ENCODE assay signal across 8 cellular contexts in the genomic region with DNA sequence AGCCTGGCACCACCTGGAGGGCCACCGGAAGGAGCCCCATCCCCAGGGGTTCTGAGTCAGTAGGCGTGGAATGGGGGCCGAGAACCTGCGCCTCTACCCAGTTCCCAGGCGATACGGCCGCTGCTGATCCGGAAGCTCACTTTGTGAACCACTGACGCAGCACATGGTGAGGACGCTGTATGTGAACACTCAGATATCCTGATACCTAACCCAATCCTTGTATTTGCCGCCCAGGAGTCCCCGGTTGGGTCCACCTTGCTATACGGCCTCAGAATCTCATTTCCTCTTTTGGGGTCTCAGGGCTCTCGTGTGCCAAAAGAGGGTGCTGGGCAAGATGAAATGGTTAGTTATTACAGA. TPM values are rescaled to one million over a fixed set of nuclear protein-coding genes. Genes with fewer than 3 reads are reported as not detected.
DNase-seq lines count a peak whose midpoint lies in the region; ATAC-seq and TF ChIP-seq lines count a peak whose summit lies in the region.

No MANE protein-coding gene starts in this region.

- no peaks in the 10 kb centered on the region for H3K9me3 Mint-ChIP-seq in activated naive CD4-positive, alpha-beta T cell treated with anti-CD3 and anti-CD28 coated beads for 36 hours

- H3K27me3 Mint-ChIP-seq in activated naive CD4-positive, alpha-beta T cell treated with anti-CD3 and anti-CD28 coated beads for 36 hours (ENCODE audit: low read depth) = no peaks in the 10 kb centered on the region

- H3K36me3 Mint-ChIP-seq in activated naive CD4-positive, alpha-beta T cell treated with anti-CD3 and anti-CD28 coated beads for 36 hours (ENCODE audit: low read depth) = peaks cover 21% of the 10 kb centered on the region

- no peaks in the 10 kb centered on the region for H3K27me3 ChIP-seq in right cardiac atrium (ENCODE audit: control insufficient read depth, insufficient read depth)

- peak overlapping the region; percentile 89 for H3K27ac ChIP-seq in right cardiac atrium (ENCODE audit: low read length)

- intact Hi-C loops in activated naive CD4-positive, alpha-beta T cell treated with anti-CD3 and anti-CD28 coated beads for 36 hours (cut with micrococcal nuclease) = loop anchor here (1.0 to 5.0 kb wide), 7 partner anchors 10 to 168 kb away; a partner anchor contains a TSS
- intact Hi-C loops in right cardiac atrium (cut with DNase I) = loop anchor here in 2 of 4 donors (2.0 to 10.0 kb wide), 2 partner anchors 48 to 140 kb away; a partner anchor contains a TSS

- POLR2A ChIA-PET in HEK293T (lab: Yijun Ruan, JAX) = interaction anchor here (0.6 to 3.5 kb wide), 23 partner anchors 8 to 169 kb away, joined by 3 to 29 read pairs (median 4); a partner anchor contains a TSS

- H3K4me1 ChIP-seq in right cardiac atrium (ENCODE audit: control insufficient read depth, insufficient read depth, low read length) = peaks cover 2% of the 10 kb centered on the region

- peak overlapping the region; percentile 97 for H3K4me3 Mint-ChIP-seq in activated naive CD4-positive, alpha-beta T cell treated with anti-CD3 and anti-CD28 coated beads for 36 hours

- CTCF ChIA-PET in activated naive CD4-positive, alpha-beta T cell treated with anti-CD3 and anti-CD28 coated beads for 36 hours (lab: Charles Lee) = interaction anchor here (0.8 to 4.3 kb wide), 14 partner anchors 9 to 140 kb away, joined by 3 to 54 read pairs (median 5); a partner anchor contains a TSS
- CTCF ChIA-PET in HEK293T (lab: Yijun Ruan, JAX) = interaction anchor here (0.6 to 1.0 kb wide), 3 partner anchors 13 to 124 kb away, joined by 3 to 7 read pairs (median 3); no protein-coding TSS in a partner anchor

- 42% methylated on average over 14 of the region's 14 CpGs for WGBS in right cardiac atrium

- H3K9me3 ChIP-seq in right cardiac atrium (ENCODE audit: control insufficient read depth, low read length) = no peaks in the 10 kb centered on the region

- peak; percentile 46 for DNase-seq in NCI-H82 (lab: John Stamatoyannopoulos, UW)
- no peak for DNase-seq in NCI-H82 treated with DMSO at 0.1 percent for 48 hours (lab: John Stamatoyannopoulos, UW; ENCODE audit: unreplicated experiment)
- DNase-seq in NOMO-1 (lab: John Stamatoyannopoulos, UW; ENCODE audit: unreplicated experiment in 2 of 2) = peak; percentile 68 to 82
- DNase-seq in activated naive CD4-positive, alpha-beta T cell treated with anti-CD3 and anti-CD28 coated beads for 36 hours = peak; percentile 71
- peak; percentile 47 to 75 (median 65) for DNase-seq in right cardiac atrium
- DNase-seq in stimulated activated CD4-positive, alpha-beta T cell treated with anti-CD3 and anti-CD28 coated beads, Interleukin-12 subunit alpha, Interleukin-12 subunit beta, amount 100 ng/mL, for 4 hours = peak; percentile 39
- no peak for DNase-seq in HEK293T (ENCODE audit: extremely low spot score)

- H3K27ac Mint-ChIP-seq in activated naive CD4-positive, alpha-beta T cell treated with anti-CD3 and anti-CD28 coated beads for 36 hours = peak overlapping the region; percentile 95

- ATAC-seq in HG02840 (IDR thresholded peaks at IDR 0.05; ENCODE audit: low FRiP score, unreplicated experiment) = peak; percentile 23
- peak; percentile 2 to 50 for ATAC-seq in right cardiac atrium

- peak overlapping the region; percentile 29 for H3K4me3 ChIP-seq in right cardiac atrium (ENCODE audit: low read length)

- peaks cover 28% of the 10 kb centered on the region for H3K4me1 Mint-ChIP-seq in activated naive CD4-positive, alpha-beta T cell treated with anti-CD3 and anti-CD28 coated beads for 36 hours (ENCODE audit: low read depth)

TF ChIP-seq in HEK293T, 16 proteins besides CTCF, POLR2A, EP300 and RAD21:
- TF ChIP-seq FOXA1 (IDR thresholded peaks at IDR 0.05) (no peak), NFRKB (IDR thresholded peaks at IDR 0.05) (no peak), SP1 (IDR thresholded peaks at IDR 0.05) (no peak), CTBP1 (IDR thresholded peaks at IDR 0.05; ENCODE audit: borderline replicate concordance) (no peak)

RNA-seq across cellular contexts. Expression of a gene that starts 0.6 kb away (rescaled TPM):
- total RNA-seq in activated naive CD4-positive, alpha-beta T cell treated with anti-CD3 and anti-CD28 coated beads for 36 hours = 10 to 100 TPM; 79.8 to 85.9 TPM
- 10 to 100 TPM; 60.2 to 69.9 (median 62.9) TPM for total RNA-seq in right cardiac atrium
- 74.3 TPM for polyA plus RNA-seq in right cardiac atrium

RNA-seq across cellular contexts. Expression of a gene that starts 31.5 kb away (rescaled TPM):
- 10 to 100 TPM; 32.2 to 33.6 TPM for total RNA-seq in activated naive CD4-positive, alpha-beta T cell treated with anti-CD3 and anti-CD28 coated beads for 36 hours
- 10 to 100 TPM in 2 of 4 donors, 1 to 10 TPM in 2; 9.9 to 13.4 (median 10.1) TPM for total RNA-seq in right cardiac atrium
- polyA plus RNA-seq in right cardiac atrium = 4.9 TPM

RNA-seq across cellular contexts. Expression of a gene that starts 41.1 kb away (rescaled TPM):
- total RNA-seq in activated naive CD4-positive, alpha-beta T cell treated with anti-CD3 and anti-CD28 coated beads for 36 hours = 10 to 100 TPM; 44.1 TPM
- under 1 TPM; 0.28 to 0.70 (median 0.61) TPM for total RNA-seq in right cardiac atrium
- 0.20 TPM for polyA plus RNA-seq in right cardiac atrium

Comparison
In these comparisons a context has a peak if more than half of its experiments do, and no peak if none do; other contexts are left out.
1. DNase-seq: peak in NCI-H82 (single experiment), NOMO-1 (2 of 2), activated naive CD4-positive, alpha-beta T cell treated with anti-CD3 and anti-CD28 coated beads for 36 hours (single experiment), right cardiac atrium (3 of 3) and stimulated activated CD4-positive, alpha-beta T cell treated with anti-CD3 and anti-CD28 coated beads, Interleukin-12 subunit alpha, Interleukin-12 subunit beta, amount 100 ng/mL, for 4 hours (single experiment); none in NCI-H82 treated with DMSO at 0.1 percent for 48 hours (single experiment) and HEK293T (single experiment).
2. RNA of a gene that starts 41.1 kb away (total RNA-seq): 44.1 TPM in activated naive CD4-positive, alpha-beta T cell treated with anti-CD3 and anti-CD28 coated beads for 36 hours; 0.28 to 0.70 TPM in right cardiac atrium; every median in the first group is over 10 times any median in the second.